Comparison of ENCODE assay signal across 8 cellular contexts in the genomic region with DNA sequence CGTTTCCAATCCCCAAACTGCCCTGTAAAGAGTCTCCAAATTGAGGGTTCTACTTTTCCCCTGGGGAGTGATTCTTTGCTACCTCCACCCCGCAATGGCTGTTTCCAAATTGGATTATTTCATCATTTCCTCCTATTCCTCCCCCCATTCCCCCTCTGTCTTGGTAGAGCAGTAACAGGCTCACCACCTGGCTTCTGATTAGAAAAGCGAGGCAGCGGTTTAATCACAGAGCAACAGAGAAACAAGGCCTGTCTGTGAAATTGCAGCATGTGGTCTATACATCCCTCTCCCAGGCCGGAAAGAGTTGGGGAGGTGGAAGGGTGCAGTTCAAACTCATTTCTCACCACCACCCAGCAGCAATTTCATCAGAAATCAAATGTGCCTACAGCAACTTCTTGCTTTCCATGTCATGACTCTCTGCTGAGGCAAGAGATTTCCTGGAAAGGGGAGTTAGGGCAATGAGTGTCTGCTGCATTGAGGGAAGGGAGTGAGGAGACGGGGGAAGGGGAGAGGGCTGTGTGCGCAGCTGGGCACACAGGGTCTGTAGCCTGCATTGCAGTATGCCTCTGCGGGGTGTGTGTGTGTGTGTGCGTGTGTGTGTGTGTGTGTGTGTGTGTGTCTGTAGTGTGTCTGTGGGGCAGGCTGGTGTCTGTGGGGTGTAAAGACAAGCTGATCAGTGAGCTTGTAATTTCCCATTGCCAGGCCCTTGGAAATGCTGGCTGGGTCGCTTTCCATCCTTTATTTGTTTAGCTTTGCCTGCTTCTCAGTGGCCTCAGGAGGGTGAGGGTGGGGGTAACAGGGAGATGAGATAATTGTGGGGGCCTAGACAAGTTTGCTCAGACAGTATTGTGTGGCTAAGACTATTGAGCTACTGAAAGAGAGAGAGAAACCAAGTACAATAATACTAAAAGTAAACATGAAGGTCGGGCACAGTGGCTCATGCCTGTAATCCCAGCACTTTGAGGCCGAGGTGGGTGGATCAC. TPM values are rescaled to one million over a fixed set of nuclear protein-coding genes. Genes with fewer than 3 reads are reported as not detected.
DNase-seq lines count a peak whose midpoint lies in the region; ATAC-seq and TF ChIP-seq lines count a peak whose summit lies in the region.

No MANE protein-coding gene starts in this region.

- TF ChIP-seq CTCF in AG04450 (IDR thresholded peaks at IDR 0.05; ENCODE audit: low read depth, low read length) (no peak), Loucy (conservative IDR thresholded peaks at IDR 0.05; ENCODE audit: low read length) (no peak), RWPE2 (IDR thresholded peaks at IDR 0.05; ENCODE audit: poor library complexity, severe bottlenecking) (no peak), fibroblast of mammary gland (conservative IDR thresholded peaks at IDR 0.05; ENCODE audit: control insufficient read depth, insufficient read depth, low read depth, low read length) (no peak)

- CTCF ChIA-PET in AG04450 (lab: Charles Lee): interaction anchor here (0.6 to 3.1 kb wide), 5 partner anchors 29 to 1267 kb away, joined by 3 to 14 read pairs (median 3); no protein-coding TSS in a partner anchor

- peak overlapping the region; percentile 21 for H3K27ac ChIP-seq in AG04450 (ENCODE audit: low read depth, low read length)
- H3K27ac ChIP-seq in RWPE2 (ENCODE audit: poor library complexity, severe bottlenecking): no peak overlapping the region

- H3K4me1 ChIP-seq in Loucy (ENCODE audit: insufficient read depth, low read length, poor library complexity, severe bottlenecking) (peaks cover 60% of the 10 kb centered on the region), RWPE2 (ENCODE audit: insufficient read depth, poor library complexity, severe bottlenecking) (peaks cover 8% of the 10 kb centered on the region)

- H3K4me3 ChIP-seq in AG04450 (ENCODE audit: low read depth, low read length) (no peak overlapping the region), Loucy (ENCODE audit: low read length, poor library complexity, severe bottlenecking) (peak overlapping the region; percentile 62), RWPE2 (ENCODE audit: severe bottlenecking) (no peak overlapping the region), fibroblast of mammary gland (ENCODE audit: control insufficient read depth, low read depth, low read length) (no peak overlapping the region)

- no peaks in the 10 kb centered on the region; the same call in 1 of the 2 replicates for H3K79me2 ChIP-seq in Loucy (ENCODE audit: insufficient read depth, low read length)

- POLR2A ChIA-PET in AG04450 (lab: Yijun Ruan, JAX): interaction anchor here (0.6 kb wide), 1 partner anchor 15 kb away, joined by 3 read pairs; no protein-coding TSS in a partner anchor

- peak overlapping the region; percentile 38 for H2AFZ ChIP-seq in Loucy (ENCODE audit: low read length)

- H3K9me2 ChIP-seq in Loucy (replicated peaks; ENCODE audit: low read depth, low read length): no peaks in the 10 kb centered on the region

- ATAC-seq in RWPE2 (ENCODE audit: low read depth) (peak; percentile 29; the same call in 2 of the 3 replicates), HG02610 (IDR thresholded peaks at IDR 0.05; ENCODE audit: unreplicated experiment) (no peak), GM21737 (IDR thresholded peaks at IDR 0.05; ENCODE audit: unreplicated experiment) (no peak)

- no peak for DNase-seq in AG04450 (ENCODE audit: low read depth, low spot score)
- DNase-seq in RWPE2 (ENCODE audit: low spot score): no peak
- DNase-seq in fibroblast of mammary gland (ENCODE audit: low read depth): peak; percentile 36
- no peak for DNase-seq in activated CD4-positive, CD25-positive, alpha-beta regulatory T cell (lab: John Stamatoyannopoulos, UW)
- DNase-seq in GM19240 (ENCODE audit: insufficient read length, low spot score): no peak

- H3F3A ChIP-seq in Loucy (ENCODE audit: low read depth): peaks cover 16% of the 10 kb centered on the region

- H3K9me3 ChIP-seq in AG04450 (ENCODE audit: control insufficient read depth, insufficient read depth, low read length) (no peaks in the 10 kb centered on the region; the same call in 1 of the 2 replicates), Loucy (ENCODE audit: insufficient read depth, low read depth, low read length) (no peaks in the 10 kb centered on the region), RWPE2 (ENCODE audit: severe bottlenecking) (no peaks in the 10 kb centered on the region)

- H3K36me3 ChIP-seq in Loucy (ENCODE audit: insufficient read depth, low read length) (no peaks in the 10 kb centered on the region), RWPE2 (ENCODE audit: low read depth) (no peaks in the 10 kb centered on the region)

- peak overlapping the region; percentile 79 for H3K4me2 ChIP-seq in Loucy (ENCODE audit: low read depth, low read length, poor library complexity, severe bottlenecking)

- no peaks in the 10 kb centered on the region for H4K20me1 ChIP-seq in Loucy (ENCODE audit: insufficient read depth, low read length, poor library complexity, severe bottlenecking)

- H3K27me3 ChIP-seq in AG04450 (ENCODE audit: control insufficient read depth, insufficient read depth, low read length): peaks cover 3% of the 10 kb centered on the region
- H3K27me3 ChIP-seq in Loucy (ENCODE audit: insufficient read depth, low read length, poor library complexity, severe bottlenecking): no peaks in the 10 kb centered on the region
- H3K27me3 ChIP-seq in RWPE2 (ENCODE audit: insufficient read depth, poor library complexity, severe bottlenecking): no peaks in the 10 kb centered on the region

- peak overlapping the region; percentile 79 for H3K9ac ChIP-seq in Loucy (ENCODE audit: low read depth, low read length, poor library complexity, severe bottlenecking)

RNA-seq across cellular contexts. Expression of a gene that starts 13.5 kb away (rescaled TPM):
- polyA plus RNA-seq in AG04450 (2011; rRNA removed): 25.2 and 41.7 TPM in 2 replicates
- 4.3 and 8.8 TPM in 2 replicates for polyA minus RNA-seq in AG04450 (2011; rRNA and poly(A)+ RNA removed)
